8 cellular contexts compared by ENCODE assay signal in genomic region chr14:24441904-24442239, GRCh38. TPM values are rescaled to one million over a fixed set of nuclear protein-coding genes. Genes with fewer than 3 reads are reported as not detected.
DNase-seq lines count a peak whose midpoint lies in the region; ATAC-seq, FAIRE-seq and TF ChIP-seq lines count a peak whose summit lies in the region.

No MANE protein-coding gene starts in this region.

- POLR2A ChIA-PET in A549 (lab: Yijun Ruan, JAX), result interaction anchor here (0.8 to 1.4 kb wide), 11 partner anchors 10 to 246 kb away, joined by 3 to 15 read pairs (median 4); partner anchors contain the start of genes CBLN3, KHNYN, RABGGTA and TINF2

- WGBS in A549 (ENCODE audit: missing lambda C conversion rate), result 4% methylated on average over 5 of the region's 12 CpGs

- TF ChIP-seq EP300 in A549 (IDR thresholded peaks at IDR 0.05), result no peak

- CTCF ChIA-PET in A549 (lab: Yijun Ruan, JAX), result interaction anchor here (1.2 to 4.9 kb wide), 7 partner anchors 10 to 134 kb away, joined by 3 to 41 read pairs (median 4); partner anchors contain the start of genes ADCY4 and CIDEB

- H3K4me1 ChIP-seq in A549 (peaks cover 6% of the 10 kb centered on the region), HAP-1 (peaks cover 14% of the 10 kb centered on the region)

- H3K27ac ChIP-seq in A549 (peak overlapping the region; percentile 97 to 98), SK-N-MC (no peak overlapping the region)

- H3K36me3 ChIP-seq in HAP-1 (replicated peaks) (peaks cover 40% of the 10 kb centered on the region), SK-N-MC (ENCODE audit: insufficient read depth, low read length) (peaks cover 26% of the 10 kb centered on the region)

- peak; percentile 53 to 55 for ATAC-seq in A549
- no peak for ATAC-seq in GM19452 (IDR thresholded peaks at IDR 0.05; ENCODE audit: unreplicated experiment)
- ATAC-seq in GM21723 (IDR thresholded peaks at IDR 0.05; ENCODE audit: unreplicated experiment), result no peak

- peak overlapping the region; percentile 97 for H3K9ac ChIP-seq in SK-N-MC (ENCODE audit: insufficient read length)

- H3K4me3 ChIP-seq in A549 (peak overlapping the region; percentile 86), HAP-1 (peak overlapping the region; percentile 70), SK-N-MC (peak overlapping the region; percentile 91), fibroblast of pulmonary artery (replicated peaks; ENCODE audit: low read depth, low read length) (peak overlapping the region; percentile 96), retinal pigment epithelial cell (ENCODE audit: low read length) (peak overlapping the region; percentile 97)

- no peak for TF ChIP-seq POLR2A in A549 (IDR thresholded peaks at IDR 0.05; ENCODE audit: low read length)

- in situ Hi-C loops in HAP-1 (cut with MboI; ENCODE audit: low sequenced_read_pairs), result no loop called here

- no peak for FAIRE-seq in A549 (lab: Jason Lieb, UNC)

- H3K27me3 ChIP-seq in HAP-1 (ENCODE audit: low read depth), result no peaks in the 10 kb centered on the region

- peak overlapping the region; percentile 84 for H3K4me2 ChIP-seq in A549

- peak in 1 of 2 experiments; percentile 66 for DNase-seq in A549 (ENCODE audit: low read depth in 1 of 2, low spot score in 1 of 2)
- DNase-seq in HAP-1 (ENCODE audit: low spot score in 2 of 2), result peak in 1 of 2 experiments; percentile 21
- DNase-seq in SK-N-MC (ENCODE audit: low read depth, low spot score), result no peak
- DNase-seq in fibroblast of pulmonary artery (ENCODE audit: low read depth), result no peak
- DNase-seq in retinal pigment epithelial cell (ENCODE audit: low read depth), result no peak
- DNase-seq in GM19240 (ENCODE audit: insufficient read length, low spot score), result no peak

- H3K9me3 ChIP-seq in A549 (no peaks in the 10 kb centered on the region), HAP-1 (no peaks in the 10 kb centered on the region), SK-N-MC (ENCODE audit: low read depth, low read length) (no peaks in the 10 kb centered on the region)

- no peak for TF ChIP-seq RAD21 in A549 (conservative IDR thresholded peaks at IDR 0.05 in 1 of 2, IDR thresholded peaks at IDR 0.05 in 1 of 2)

- TF ChIP-seq CTCF in A549 (IDR thresholded peaks at IDR 0.05) (no peak), fibroblast of pulmonary artery (IDR thresholded peaks at IDR 0.05; ENCODE audit: low read length, missing control alignments) (no peak), retinal pigment epithelial cell (conservative IDR thresholded peaks at IDR 0.05; ENCODE audit: low read depth, low read length) (no peak)

TF ChIP-seq in A549, 52 proteins besides CTCF, POLR2A, EP300 and RAD21:
- no peak for TF ChIP-seq CBX8 (IDR thresholded peaks at IDR 0.05)
- no peak for TF ChIP-seq FOSL2 (IDR thresholded peaks at IDR 0.05)
- TF ChIP-seq FOSL2 (CRISPR knock-in tag; IDR thresholded peaks at IDR 0.05), result no peak

RNA-seq across cellular contexts. Expression of gene SDR39U1, which starts 0.7 kb away (rescaled TPM):
- polyA plus RNA-seq in A549 (2011; rRNA removed) (57.3 and 64.4 TPM in 2 replicates), A549 (2017; fragmentation: RNase III; extraction: RNeasy Plus Mini Kit Qiagen cat#74134 plus additional on column Dnase treatment) (48.1 to 61.1 TPM (median 57.6 TPM) in 3 replicates)
- 69.0 and 79.4 TPM in 2 replicates for polyA plus RNA-seq in A549 (2012; cell fraction: cytosol; rRNA removed)
- 230 and 267 TPM in 2 replicates for polyA plus RNA-seq in A549 (2012; cell fraction: nucleus; rRNA removed)
- polyA minus RNA-seq in A549 (2011; rRNA and poly(A)+ RNA removed), result 20.6 and 25.7 TPM in 2 replicates

RNA-seq across cellular contexts. Expression of gene KHNYN, which starts 12.1 kb away (rescaled TPM):
- polyA plus RNA-seq in A549 (2011; rRNA removed) (19.0 and 25.0 TPM in 2 replicates), A549 (2017; fragmentation: RNase III; extraction: RNeasy Plus Mini Kit Qiagen cat#74134 plus additional on column Dnase treatment) (23.5 to 26.4 TPM (median 25.2 TPM) in 3 replicates)
- polyA plus RNA-seq in A549 (2012; cell fraction: cytosol; rRNA removed), result 9.0 and 12.7 TPM in 2 replicates
- polyA plus RNA-seq in A549 (2012; cell fraction: nucleus; rRNA removed), result 23.7 and 26.2 TPM in 2 replicates
- 33.6 and 37.6 TPM in 2 replicates for polyA minus RNA-seq in A549 (2011; rRNA and poly(A)+ RNA removed)

RNA-seq across cellular contexts. Expression of gene CBLN3, which starts 12.4 kb away (rescaled TPM):
- polyA plus RNA-seq in A549 (2011; rRNA removed) (1.3 and 1.6 TPM in 2 replicates), A549 (2017; fragmentation: RNase III; extraction: RNeasy Plus Mini Kit Qiagen cat#74134 plus additional on column Dnase treatment) (1.1 to 1.5 TPM (median 1.4 TPM) in 3 replicates)
- 0.77 and 0.88 TPM in 2 replicates for polyA plus RNA-seq in A549 (2012; cell fraction: cytosol; rRNA removed)
- polyA plus RNA-seq in A549 (2012; cell fraction: nucleus; rRNA removed), result 1.4 and 2.1 TPM in 2 replicates
- polyA minus RNA-seq in A549 (2011; rRNA and poly(A)+ RNA removed), result 0.97 and 1.1 TPM in 2 replicates

RNA-seq across cellular contexts. Expression of gene NYNRIN, which starts 43.1 kb away (rescaled TPM):
- polyA plus RNA-seq in A549 (2011; rRNA removed) (0.44 and 0.60 TPM in 2 replicates), A549 (2017; fragmentation: RNase III; extraction: RNeasy Plus Mini Kit Qiagen cat#74134 plus additional on column Dnase treatment) (0.17 to 0.29 TPM (median 0.19 TPM) in 3 replicates)
- 0.08 and 0.16 TPM in 2 replicates for polyA plus RNA-seq in A549 (2012; cell fraction: cytosol; rRNA removed)
- polyA plus RNA-seq in A549 (2012; cell fraction: nucleus; rRNA removed), result 0.26 and 0.35 TPM in 2 replicates
- 0.92 and 1.2 TPM in 2 replicates for polyA minus RNA-seq in A549 (2011; rRNA and poly(A)+ RNA removed)

Comparison
In these comparisons a context has a peak if more than half of its experiments do, and no peak if none do; other contexts are left out.
1. ATAC-seq: peak in A549 (2 of 2); none in GM19452 (single experiment) and GM21723 (single experiment).
2. Peak in every context shown above with its lines, with median percentiles within 50 percentile points of each other: H3K4me3 ChIP-seq.